Comparison of ENCODE assay signal across 1 cellular context in the genomic region with DNA sequence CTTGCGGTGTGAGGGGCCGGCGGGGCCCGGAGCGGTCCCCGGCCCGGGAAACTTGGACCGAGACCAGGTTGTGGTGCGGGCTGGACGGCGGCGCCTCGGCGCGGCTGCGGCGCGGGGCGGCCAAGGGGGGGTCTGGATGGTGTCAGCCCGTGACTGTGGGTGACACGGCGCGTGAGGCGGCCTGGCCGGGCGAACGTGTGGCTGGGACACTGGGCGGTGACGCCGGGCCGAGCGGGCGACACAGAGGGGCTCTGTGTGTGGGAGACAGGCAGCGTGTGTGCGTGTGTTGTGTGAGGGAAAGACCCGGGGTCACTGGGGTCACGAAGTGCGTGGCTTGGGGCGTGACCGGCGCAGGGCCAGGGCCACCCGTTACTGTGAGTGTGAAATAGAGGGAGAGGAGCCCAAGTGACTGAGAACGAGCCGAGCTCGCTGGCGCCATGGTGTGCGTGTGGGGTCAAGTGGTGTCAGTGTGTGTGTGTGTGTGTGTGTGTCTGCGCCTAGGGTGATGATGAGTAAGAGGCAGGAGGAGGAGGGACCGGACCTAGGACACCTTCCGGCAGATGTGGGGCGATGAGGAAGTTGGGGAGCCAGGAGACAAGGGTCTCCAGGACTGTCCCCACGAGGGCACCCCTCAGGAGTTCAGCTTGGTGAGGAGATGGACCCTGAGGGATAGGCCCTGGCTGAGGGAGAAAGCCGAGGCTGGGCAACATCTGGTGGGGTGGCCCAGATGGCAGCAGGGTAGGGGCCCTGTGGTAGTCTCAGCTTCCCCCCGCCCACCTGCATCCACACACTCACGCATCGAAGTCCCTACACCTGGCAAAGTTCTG.
TF ChIP-seq lines count a peak whose summit lies in the region.

No MANE protein-coding gene starts in this region.

TF ChIP-seq in HEK293, 187 proteins besides CTCF, POLR2A, EP300 and RAD21 (continued from another document):
- TF ChIP-seq, protein P1, sequence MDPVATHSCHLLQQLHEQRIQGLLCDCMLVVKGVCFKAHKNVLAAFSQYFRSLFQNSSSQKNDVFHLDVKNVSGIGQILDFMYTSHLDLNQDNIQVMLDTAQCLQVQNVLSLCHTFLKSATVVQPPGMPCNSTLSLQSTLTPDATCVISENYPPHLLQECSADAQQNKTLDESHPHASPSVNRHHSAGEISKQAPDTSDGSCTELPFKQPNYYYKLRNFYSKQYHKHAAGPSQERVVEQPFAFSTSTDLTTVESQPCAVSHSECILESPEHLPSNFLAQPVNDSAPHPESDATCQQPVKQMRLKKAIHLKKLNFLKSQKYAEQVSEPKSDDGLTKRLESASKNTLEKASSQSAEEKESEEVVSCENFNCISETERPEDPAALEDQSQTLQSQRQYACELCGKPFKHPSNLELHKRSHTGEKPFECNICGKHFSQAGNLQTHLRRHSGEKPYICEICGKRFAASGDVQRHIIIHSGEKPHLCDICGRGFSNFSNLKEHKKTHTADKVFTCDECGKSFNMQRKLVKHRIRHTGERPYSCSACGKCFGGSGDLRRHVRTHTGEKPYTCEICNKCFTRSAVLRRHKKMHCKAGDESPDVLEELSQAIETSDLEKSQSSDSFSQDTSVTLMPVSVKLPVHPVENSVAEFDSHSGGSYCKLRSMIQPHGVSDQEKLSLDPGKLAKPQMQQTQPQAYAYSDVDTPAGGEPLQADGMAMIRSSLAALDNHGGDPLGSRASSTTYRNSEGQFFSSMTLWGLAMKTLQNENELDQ (tag by site-specific recombination; IDR thresholded peaks at IDR 0.05; ENCODE audit: low read depth): no peak
- TF ChIP-seq, protein P2, sequence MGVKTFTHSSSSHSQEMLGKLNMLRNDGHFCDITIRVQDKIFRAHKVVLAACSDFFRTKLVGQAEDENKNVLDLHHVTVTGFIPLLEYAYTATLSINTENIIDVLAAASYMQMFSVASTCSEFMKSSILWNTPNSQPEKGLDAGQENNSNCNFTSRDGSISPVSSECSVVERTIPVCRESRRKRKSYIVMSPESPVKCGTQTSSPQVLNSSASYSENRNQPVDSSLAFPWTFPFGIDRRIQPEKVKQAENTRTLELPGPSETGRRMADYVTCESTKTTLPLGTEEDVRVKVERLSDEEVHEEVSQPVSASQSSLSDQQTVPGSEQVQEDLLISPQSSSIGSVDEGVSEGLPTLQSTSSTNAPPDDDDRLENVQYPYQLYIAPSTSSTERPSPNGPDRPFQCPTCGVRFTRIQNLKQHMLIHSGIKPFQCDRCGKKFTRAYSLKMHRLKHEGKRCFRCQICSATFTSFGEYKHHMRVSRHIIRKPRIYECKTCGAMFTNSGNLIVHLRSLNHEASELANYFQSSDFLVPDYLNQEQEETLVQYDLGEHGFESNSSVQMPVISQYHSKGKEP (tag by site-specific recombination; IDR thresholded peaks at IDR 0.05): no peak
- TF ChIP-seq ZNF211 (tag by site-specific recombination; IDR thresholded peaks at IDR 0.05; ENCODE audit: low read depth): no peak
- TF ChIP-seq ZNF133 (tag by site-specific recombination; IDR thresholded peaks at IDR 0.05): no peak
- TF ChIP-seq MEIS1 (CRISPR knock-in tag; IDR thresholded peaks at IDR 0.05; ENCODE audit: borderline replicate concordance): no peak
- TF ChIP-seq, protein P3, sequence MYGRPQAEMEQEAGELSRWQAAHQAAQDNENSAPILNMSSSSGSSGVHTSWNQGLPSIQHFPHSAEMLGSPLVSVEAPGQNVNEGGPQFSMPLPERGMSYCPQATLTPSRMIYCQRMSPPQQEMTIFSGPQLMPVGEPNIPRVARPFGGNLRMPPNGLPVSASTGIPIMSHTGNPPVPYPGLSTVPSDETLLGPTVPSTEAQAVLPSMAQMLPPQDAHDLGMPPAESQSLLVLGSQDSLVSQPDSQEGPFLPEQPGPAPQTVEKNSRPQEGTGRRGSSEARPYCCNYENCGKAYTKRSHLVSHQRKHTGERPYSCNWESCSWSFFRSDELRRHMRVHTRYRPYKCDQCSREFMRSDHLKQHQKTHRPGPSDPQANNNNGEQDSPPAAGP (tag by site-specific recombination; IDR thresholded peaks at IDR 0.05): peak; percentile 93
- no peak for TF ChIP-seq ZNF10 (tag by site-specific recombination; IDR thresholded peaks at IDR 0.05)
- TF ChIP-seq, protein P4, sequence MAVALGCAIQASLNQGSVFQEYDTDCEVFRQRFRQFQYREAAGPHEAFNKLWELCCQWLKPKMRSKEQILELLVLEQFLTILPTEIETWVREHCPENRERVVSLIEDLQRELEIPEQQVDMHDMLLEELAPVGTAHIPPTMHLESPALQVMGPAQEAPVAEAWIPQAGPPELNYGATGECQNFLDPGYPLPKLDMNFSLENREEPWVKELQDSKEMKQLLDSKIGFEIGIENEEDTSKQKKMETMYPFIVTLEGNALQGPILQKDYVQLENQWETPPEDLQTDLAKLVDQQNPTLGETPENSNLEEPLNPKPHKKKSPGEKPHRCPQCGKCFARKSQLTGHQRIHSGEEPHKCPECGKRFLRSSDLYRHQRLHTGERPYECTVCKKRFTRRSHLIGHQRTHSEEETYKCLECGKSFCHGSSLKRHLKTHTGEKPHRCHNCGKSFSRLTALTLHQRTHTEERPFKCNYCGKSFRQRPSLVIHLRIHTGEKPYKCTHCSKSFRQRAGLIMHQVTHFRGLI (tag by site-specific recombination; IDR thresholded peaks at IDR 0.05): no peak; the same call in 1 of the 2 replicates
